In genomic region chr2:170530284-170530745, GRCh38 we compare ENCODE assay signal across 9 cellular contexts.
DNase-seq lines count a peak whose midpoint lies in the region; ATAC-seq and TF ChIP-seq lines count a peak whose summit lies in the region.
"Had no signal": no experiment of that assay in that cellular context is flagged by ENCODE, and none has a peak within 500 bp of the region (broad histone marks: within the 10 kb centered on the region; RNA-seq: fewer than 3 reads in every experiment).

No MANE protein-coding gene starts in this region.

- DNase-seq in BE2C: peak; percentile 39
- peak; percentile 88 for DNase-seq in NCI-H146 treated with DMSO at 0.1 percent for 48 hours (lab: John Stamatoyannopoulos, UW; ENCODE audit: unreplicated experiment)
- peak; percentile 85 for DNase-seq in astrocyte of the hippocampus (ENCODE audit: low read depth, low spot score)
- peak; percentile 81 for DNase-seq in left kidney (ENCODE audit: low read depth, low spot score)
- peak; percentile 85 for DNase-seq in upper lobe of right lung
- DNase-seq in SKM-1 treated with dmso at 0.1 percent for 144 hours (lab: John Stamatoyannopoulos, UW; ENCODE audit: unreplicated experiment): no peak
- no peak for DNase-seq in SW 1271 (lab: John Stamatoyannopoulos, UW)

- no peak for TF ChIP-seq CTCF in BE2C (IDR thresholded peaks at IDR 0.05; ENCODE audit: low read depth, low read length)
- TF ChIP-seq CTCF in upper lobe of right lung (IDR thresholded peaks at IDR 0.05): no peak

- H3K9me3 ChIP-seq in BE2C (no peaks in the 10 kb centered on the region), upper lobe of right lung (no peaks in the 10 kb centered on the region)
- H3K9me3 ChIP-seq: neutrophil had no signal

- H3K4me1 ChIP-seq in BE2C: no peaks in the 10 kb centered on the region
- peaks cover 16% of the 10 kb centered on the region for H3K4me1 ChIP-seq in upper lobe of right lung

- no peaks in the 10 kb centered on the region for H3K36me3 ChIP-seq in BE2C
- no peaks in the 10 kb centered on the region for H3K36me3 ChIP-seq in upper lobe of right lung
- H3K36me3 ChIP-seq: neutrophil had no signal

- H3K27me3 ChIP-seq in BE2C: no peaks in the 10 kb centered on the region
- H3K27me3 ChIP-seq in upper lobe of right lung: no peaks in the 10 kb centered on the region

- no peak overlapping the region for H3K27ac ChIP-seq in upper lobe of right lung
- H3K27ac ChIP-seq: neutrophil had no signal

- H3K4me3 ChIP-seq in BE2C (ENCODE audit: low read depth, low read length) (no peak overlapping the region), upper lobe of right lung (peak overlapping the region; percentile 11)

- intact Hi-C loops in upper lobe of right lung (cut with DNase I): no loop called here

- ATAC-seq in upper lobe of right lung (peak; percentile 90), HG02763 (IDR thresholded peaks at IDR 0.05; ENCODE audit: unreplicated experiment) (no peak)

Comparison
In these comparisons a context has a peak if more than half of its experiments do, and no peak if none do; other contexts are left out.
1. DNase-seq: peak in BE2C (single experiment), NCI-H146 treated with DMSO at 0.1 percent for 48 hours (single experiment), astrocyte of the hippocampus (single experiment), left kidney (single experiment) and upper lobe of right lung (single experiment); none in SKM-1 treated with dmso at 0.1 percent for 144 hours (single experiment) and SW 1271 (0 of 2).